8 cellular contexts compared by ENCODE assay signal in genomic region chrX:118345045-118345400, GRCh38. TPM values are rescaled to one million over a fixed set of nuclear protein-coding genes. Genes with fewer than 3 reads are reported as not detected.
DNase-seq lines count a peak whose midpoint lies in the region; ATAC-seq and TF ChIP-seq lines count a peak whose summit lies in the region.

No MANE protein-coding gene starts in this region.

- H3K27ac Mint-ChIP-seq in activated CD4-positive, alpha-beta T cell treated with anti-CD3 and anti-CD28 coated beads for 36 hours, result peak overlapping the region; percentile 95

- H3K9me3 Mint-ChIP-seq in activated CD4-positive, alpha-beta T cell treated with anti-CD3 and anti-CD28 coated beads for 36 hours (ENCODE audit: low read depth), result no peaks in the 10 kb centered on the region

- no peak for ATAC-seq in activated CD4-positive, alpha-beta T cell treated with anti-CD3 and anti-CD28 coated beads for 36 hours
- ATAC-seq in left colon, result no peak
- ATAC-seq in aorta (ENCODE audit: low FRiP score), result no peak

- intact Hi-C loops in activated CD4-positive, alpha-beta T cell treated with anti-CD3 and anti-CD28 coated beads for 36 hours (cut with DNase I, micrococcal nuclease), result loop anchor here (5.0 to 10.0 kb wide), 4 partner anchors 80 to 630 kb away; partner anchors contain the start of genes KLHL13 (in 1 of the 2) and LONRF3 (in 1 of the 2)
- intact Hi-C loops in left colon (cut with DNase I, micrococcal nuclease) (no loop called here), aorta (cut with DNase I) (no loop called here)

- H3K4me3 ChIP-seq in OCI-LY3 (ENCODE audit: low read length) (peak overlapping the region; percentile 81), esophagus (ENCODE audit: low read depth in 1 of 2, low read length in 2 of 2) (peak overlapping the region; percentile 32 to 44), skeletal muscle satellite cell (ENCODE audit: low read length) (peak overlapping the region; percentile 65), aorta (ENCODE audit: low read length in 2 of 2) (no peak overlapping the region)

- peaks cover 25% of the 10 kb centered on the region for H3K4me1 ChIP-seq in OCI-LY3 (ENCODE audit: low read length)
- no peaks in the 10 kb centered on the region for H3K4me1 ChIP-seq in esophagus (ENCODE audit: control insufficient read depth in 2 of 2, insufficient read depth in 2 of 2, low read length in 1 of 2)
- H3K4me1 ChIP-seq in skeletal muscle satellite cell (ENCODE audit: control insufficient read depth, insufficient read depth, low read length), result peaks cover 10% of the 10 kb centered on the region
- no peaks in the 10 kb centered on the region for H3K4me1 ChIP-seq in aorta (ENCODE audit: control insufficient read depth in 1 of 2, insufficient read depth in 2 of 2, low read length in 2 of 2)

- H3K36me3 ChIP-seq in OCI-LY3 (replicated peaks; ENCODE audit: low read depth, low read length) (no peaks in the 10 kb centered on the region), esophagus (ENCODE audit: control insufficient read depth in 2 of 2, insufficient read depth in 2 of 2, low read length in 1 of 2) (no peaks in the 10 kb centered on the region), skeletal muscle satellite cell (ENCODE audit: insufficient read depth, low read length) (no peaks in the 10 kb centered on the region), aorta (ENCODE audit: control insufficient read depth in 1 of 2, insufficient read depth in 2 of 2, low read length in 1 of 2) (no peaks in the 10 kb centered on the region)

- POLR2A ChIA-PET in activated CD4-positive, alpha-beta T cell treated with anti-CD3 and anti-CD28 coated beads for 36 hours (lab: Charles Lee), result interaction anchor here (0.6 kb wide), 1 partner anchor 12 kb away, joined by 3 read pairs; no protein-coding TSS in a partner anchor

- DNase-seq in activated CD4-positive, alpha-beta T cell treated with anti-CD3 and anti-CD28 coated beads for 36 hours, result no peak
- DNase-seq in activated CD4-positive, alpha-beta T cell treated with anti-CD3 and anti-CD28 coated beads, Interleukin-2, amount 50 U/mL, for 1 hour, result no peak
- DNase-seq in left colon, result no peak
- DNase-seq in cerebellar cortex (ENCODE audit: low spot score), result no peak
- DNase-seq in aorta, result no peak

- peak overlapping the region; percentile 72 for H2AFZ ChIP-seq in OCI-LY3 (ENCODE audit: low read depth, low read length)

- peaks cover 40% of the 10 kb centered on the region for H3K79me2 ChIP-seq in OCI-LY3 (ENCODE audit: low read length)

- H3K4me2 ChIP-seq in OCI-LY3 (ENCODE audit: low read length) (peak overlapping the region; percentile 94), skeletal muscle satellite cell (ENCODE audit: low read length) (peak overlapping the region; percentile 81)

- H3K27ac ChIP-seq in OCI-LY3 (ENCODE audit: low read length) (peak overlapping the region; percentile 60), esophagus (ENCODE audit: low read depth in 2 of 2, low read length in 1 of 2) (peak overlapping the region; percentile 90 to 91), aorta (ENCODE audit: low read depth in 1 of 2, low read length in 2 of 2) (peak overlapping the region in 1 of 2 donors; percentile 16)

- CTCF ChIA-PET in activated CD4-positive, alpha-beta T cell treated with anti-CD3 and anti-CD28 coated beads for 36 hours (lab: Charles Lee), result interaction anchor here (1.0 kb wide), 1 partner anchor 42 kb away, joined by 3 read pairs; no protein-coding TSS in a partner anchor

- H3K27me3 Mint-ChIP-seq in activated CD4-positive, alpha-beta T cell treated with anti-CD3 and anti-CD28 coated beads for 36 hours, result no peaks in the 10 kb centered on the region

- H3K36me3 Mint-ChIP-seq in activated CD4-positive, alpha-beta T cell treated with anti-CD3 and anti-CD28 coated beads for 36 hours (ENCODE audit: low read depth), result no peaks in the 10 kb centered on the region

- whole genome bisulfite sequencing in esophagus, 2 donors, result 13 to 39% methylated on average over 7 of the region's 7 CpGs
- 6 to 40% methylated on average over 7 of the region's 7 CpGs for WGBS in aorta, 2 donors

- no peak for TF ChIP-seq CTCF in OCI-LY3 (IDR thresholded peaks at IDR 0.05; ENCODE audit: low read depth, low read length)

- peaks cover 16% of the 10 kb centered on the region for H4K20me1 ChIP-seq in OCI-LY3 (ENCODE audit: insufficient read depth, low read length)

- peak overlapping the region; percentile 96 for H3K4me3 Mint-ChIP-seq in activated CD4-positive, alpha-beta T cell treated with anti-CD3 and anti-CD28 coated beads for 36 hours

- H3K27me3 ChIP-seq in OCI-LY3 (ENCODE audit: low read depth, low read length) (no peaks in the 10 kb centered on the region), esophagus (ENCODE audit: control insufficient read depth in 1 of 2, insufficient read depth in 2 of 2, low read length in 2 of 2) (peaks cover 0 to 2% of the 10 kb centered on the region in 2 donors), skeletal muscle satellite cell (ENCODE audit: control insufficient read depth, insufficient read depth, low read length) (no peaks in the 10 kb centered on the region), aorta (ENCODE audit: control insufficient read depth in 1 of 2, insufficient read depth in 2 of 2, low read length in 1 of 2) (no peaks in the 10 kb centered on the region)

- H3K9me3 ChIP-seq in OCI-LY3 (ENCODE audit: insufficient read depth, low read length) (no peaks in the 10 kb centered on the region), esophagus (ENCODE audit: control insufficient read depth in 2 of 2, insufficient read depth in 1 of 2, low read depth in 1 of 2, low read length in 1 of 2) (peaks cover 0 to 2% of the 10 kb centered on the region in 2 donors), skeletal muscle satellite cell (replicated peaks; ENCODE audit: low read length) (no peaks in the 10 kb centered on the region), aorta (ENCODE audit: control insufficient read depth, low read length) (no peaks in the 10 kb centered on the region)

- H3K9ac ChIP-seq in OCI-LY3 (ENCODE audit: low read length), result peak overlapping the region; percentile 75
- H3K9ac ChIP-seq in skeletal muscle satellite cell (ENCODE audit: low read depth, low read length), result peak overlapping the region; percentile 87

- H3K4me1 Mint-ChIP-seq in activated CD4-positive, alpha-beta T cell treated with anti-CD3 and anti-CD28 coated beads for 36 hours, result peaks cover 21% of the 10 kb centered on the region

RNA-seq across cellular contexts. Expression of gene WDR44, which starts 0.9 kb away (rescaled TPM):
- total RNA-seq in activated CD4-positive, alpha-beta T cell treated with anti-CD3 and anti-CD28 coated beads for 36 hours, result 1 to 10 TPM; 8.9 to 9.3 TPM
- polyA plus RNA-seq in esophagus (1 to 10 TPM; 4.0 to 6.9 TPM), aorta (1 to 10 TPM; 8.4 to 9.2 TPM)
- total RNA-seq in skeletal muscle satellite cell (2012; rRNA removed), result 11.9 and 12.2 TPM in 2 replicates
- total RNA-seq in left colon (10 to 100 TPM; 10.8 to 13.8 TPM), aorta (10 to 100 TPM; 19.1 to 21.2 TPM)

Comparison
In these comparisons a context has a peak if more than half of its experiments do, and no peak if none do; other contexts are left out.
1. H3K4me3 ChIP-seq: peak in OCI-LY3 (single experiment), esophagus (2 of 2) and skeletal muscle satellite cell (single experiment); none in aorta (0 of 2).
2. intact Hi-C loops: an anchor here in activated CD4-positive, alpha-beta T cell treated with anti-CD3 and anti-CD28 coated beads for 36 hours (5.0 to 10.0 kb wide); none called in left colon and aorta.